In the genomic region with DNA sequence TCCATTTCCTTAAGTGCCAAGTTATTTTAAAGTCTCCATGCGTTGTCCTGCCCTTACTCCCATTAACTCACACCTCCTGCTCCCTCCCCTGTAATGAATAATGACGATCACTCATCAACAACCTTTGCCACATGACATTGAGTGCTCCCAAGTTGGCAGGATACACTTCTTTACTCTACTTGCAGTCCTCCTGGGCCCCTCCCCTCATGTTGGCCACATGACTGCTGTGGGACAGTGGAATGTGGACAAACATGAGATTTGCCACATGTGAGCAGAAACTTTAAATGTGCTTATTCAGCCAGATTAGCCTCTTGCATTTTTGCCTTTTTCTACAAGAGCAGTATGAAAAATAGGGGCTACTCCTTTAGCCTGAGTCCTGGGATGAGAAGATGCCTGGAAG, we compare ENCODE assay signal across 24 cellular contexts.
"Had no signal": no experiment of that assay in that cellular context is flagged by ENCODE, and none has a peak within 500 bp of the region (broad histone marks: within the 10 kb centered on the region; RNA-seq: fewer than 3 reads in every experiment).

No MANE protein-coding gene starts in this region.

- H3K4me1 Mint-ChIP-seq: central memory CD8-positive, alpha-beta T cell; nephron progenitor cell; stimulated activated naive B cell treated with anti-CD40 and anti-IgM and Interleukin-4, amounts not matched to agents 10 μg/mL and 1 μg/mL and 100 μg/mL, for 72 hours had no signal

- H3K4me3 ChIP-seq: prostate gland, sigmoid colon, skin epidermis, stomach, thoracic aorta, transverse colon had no signal

- H3K9me3 ChIP-seq: prostate gland, sigmoid colon, thoracic aorta, transverse colon had no signal

- H3K27ac Mint-ChIP-seq: naive thymus-derived CD4-positive, alpha-beta T cell; nephron progenitor cell; stimulated activated naive B cell treated with anti-CD40 and anti-IgM and Interleukin-4, amounts not matched to agents 10 μg/mL and 1 μg/mL and 100 μg/mL, for 72 hours had no signal

- H3K36me3 ChIP-seq: prostate gland, sigmoid colon, stomach, thoracic aorta, transverse colon had no signal

- H3K4me1 ChIP-seq: foreskin keratinocyte, prostate gland, sigmoid colon, stomach, transverse colon had no signal

- H3K27ac ChIP-seq: foreskin keratinocyte, parathyroid adenoma, prostate gland, sigmoid colon, skin epidermis, stomach, thoracic aorta, transverse colon had no signal

- FAIRE-seq: islet of Langerhans had no signal

- DNase-seq: effector memory CD4-positive, alpha-beta T cell; erythroblast; foreskin keratinocyte; head of caudate nucleus; hippocampal formation; kidney glomerular epithelial cell; mammary epithelial cell; naive thymus-derived CD4-positive, alpha-beta T cell; nephron progenitor cell; retina; sigmoid colon; stimulated activated CD4-positive, alpha-beta T cell treated with anti-CD3 and anti-CD28 coated beads, Interleukin-2, amount 100 ng/mL, for 24 hours; stimulated activated CD4-positive, alpha-beta T cell treated with anti-CD3 and anti-CD28 coated beads, Interleukin-4, amount 100 ng/mL, for 4 hours; stimulated activated naive B cell treated with anti-CD40 and anti-IgM and Interleukin-4, amounts not matched to agents 10 μg/mL and 1 μg/mL and 100 μg/mL, for 72 hours; stomach; substantia nigra; transverse colon had no signal

- ATAC-seq: left lobe of liver; naive thymus-derived CD4-positive, alpha-beta T cell; stimulated activated naive B cell treated with anti-CD40 and anti-IgM and Interleukin-4, amounts not matched to agents 10 μg/mL and 1 μg/mL and 100 μg/mL, for 72 hours had no signal

- H3K36me3 Mint-ChIP-seq: naive thymus-derived CD4-positive, alpha-beta T cell; stimulated activated naive B cell treated with anti-CD40 and anti-IgM and Interleukin-4, amounts not matched to agents 10 μg/mL and 1 μg/mL and 100 μg/mL, for 72 hours had no signal

- H3K27me3 ChIP-seq: foreskin keratinocyte, sigmoid colon, stomach, transverse colon had no signal

- H3K4me3 Mint-ChIP-seq: central memory CD8-positive, alpha-beta T cell; naive thymus-derived CD4-positive, alpha-beta T cell; nephron progenitor cell; stimulated activated naive B cell treated with anti-CD40 and anti-IgM and Interleukin-4, amounts not matched to agents 10 μg/mL and 1 μg/mL and 100 μg/mL, for 72 hours had no signal

- H3K9me3 Mint-ChIP-seq: central memory CD8-positive, alpha-beta T cell; naive thymus-derived CD4-positive, alpha-beta T cell; nephron progenitor cell; stimulated activated naive B cell treated with anti-CD40 and anti-IgM and Interleukin-4, amounts not matched to agents 10 μg/mL and 1 μg/mL and 100 μg/mL, for 72 hours had no signal
